8 cellular contexts compared by ENCODE assay signal in genomic region chr14:75303415-75303814, GRCh38. TPM values are rescaled to one million over a fixed set of nuclear protein-coding genes. Genes with fewer than 3 reads are reported as not detected.
A peak's percentile ranks its signal among the peaks of the same experiment; 100 is the strongest.
DNase-seq lines count a peak whose midpoint lies in the region; ATAC-seq, FAIRE-seq and TF ChIP-seq lines count a peak whose summit lies in the region.

No MANE protein-coding gene starts in this region.

- H3K4me3 ChIP-seq in RWPE2 (ENCODE audit: severe bottlenecking): no peak overlapping the region
- no peak overlapping the region for H3K4me3 ChIP-seq in gastroesophageal sphincter

- WGBS in gastroesophageal sphincter (ENCODE audit: low coverage in 1 of 2), 2 donors: 0 to 25% methylated on average over 4 to 5 of the region's 14 CpGs

- H3K36me3 Mint-ChIP-seq in activated naive CD4-positive, alpha-beta T cell treated with anti-CD3 and anti-CD28 coated beads for 36 hours (ENCODE audit: low read depth): no peaks in the 10 kb centered on the region

- H3K4me1 Mint-ChIP-seq in activated naive CD4-positive, alpha-beta T cell treated with anti-CD3 and anti-CD28 coated beads for 36 hours (ENCODE audit: low read depth): peaks cover 28% of the 10 kb centered on the region

- ATAC-seq in RWPE2 (ENCODE audit: low read depth) (peak; percentile 64), gastroesophageal sphincter (peak; percentile 52), omental fat pad (ENCODE audit: low FRiP score) (no peak), HG02885 (IDR thresholded peaks at IDR 0.05; ENCODE audit: poor library complexity, unreplicated experiment) (no peak), HG03097 (IDR thresholded peaks at IDR 0.05; ENCODE audit: low FRiP score, unreplicated experiment) (no peak)

- TF ChIP-seq EP300 in gastroesophageal sphincter (IDR thresholded peaks at IDR 0.05): no peak

- H3K36me3 ChIP-seq in RWPE2 (ENCODE audit: low read depth) (no peaks in the 10 kb centered on the region), gastroesophageal sphincter (no peaks in the 10 kb centered on the region)

- H3K9me3 ChIP-seq in RWPE2 (ENCODE audit: severe bottlenecking): no peaks in the 10 kb centered on the region
- no peaks in the 10 kb centered on the region for H3K9me3 ChIP-seq in gastroesophageal sphincter

- TF ChIP-seq POLR2A in gastroesophageal sphincter (IDR thresholded peaks at IDR 0.05): no peak

- CTCF ChIA-PET in activated naive CD4-positive, alpha-beta T cell treated with anti-CD3 and anti-CD28 coated beads for 36 hours (lab: Charles Lee): interaction anchor here (0.7 to 12.5 kb wide), 19 partner anchors 8 to 443 kb away, joined by 3 to 131 read pairs (median 4); no protein-coding TSS in a partner anchor

- intact Hi-C loops in activated naive CD4-positive, alpha-beta T cell treated with anti-CD3 and anti-CD28 coated beads for 36 hours (cut with micrococcal nuclease): loop anchor here (1.0 to 10.0 kb wide), 8 partner anchors 8 to 695 kb away; partner anchors contain the start of genes IFT43, MLH3 and TGFB3

- H3K27me3 ChIP-seq in RWPE2 (ENCODE audit: insufficient read depth, poor library complexity, severe bottlenecking) (no peaks in the 10 kb centered on the region), gastroesophageal sphincter (no peaks in the 10 kb centered on the region)

- H3K27me3 Mint-ChIP-seq in activated naive CD4-positive, alpha-beta T cell treated with anti-CD3 and anti-CD28 coated beads for 36 hours (ENCODE audit: low read depth): no peaks in the 10 kb centered on the region

- H3K4me3 Mint-ChIP-seq in activated naive CD4-positive, alpha-beta T cell treated with anti-CD3 and anti-CD28 coated beads for 36 hours: no peak overlapping the region

- DNase-seq in NAMALWA (ENCODE audit: low spot score) (peak; percentile 69), RWPE2 (ENCODE audit: low spot score) (no peak), omental fat pad (ENCODE audit: low spot score) (no peak)
- peak; percentile 72 for DNase-seq in activated naive CD4-positive, alpha-beta T cell treated with anti-CD3 and anti-CD28 coated beads for 36 hours

- H3K4me1 ChIP-seq in RWPE2 (ENCODE audit: insufficient read depth, poor library complexity, severe bottlenecking) (peaks cover 11% of the 10 kb centered on the region), gastroesophageal sphincter (peaks cover 0 to 16% (median 0%) of the 10 kb centered on the region in 3 donors)

- TF ChIP-seq CTCF in RWPE2 (IDR thresholded peaks at IDR 0.05; ENCODE audit: poor library complexity, severe bottlenecking) (peak; percentile 98), gastroesophageal sphincter (IDR thresholded peaks at IDR 0.05) (peak; percentile 78 to 94 (median 88)), omental fat pad (IDR thresholded peaks at IDR 0.05) (peak in 2 of 3 donors; percentile 58 to 60)

- H3K27ac Mint-ChIP-seq in activated naive CD4-positive, alpha-beta T cell treated with anti-CD3 and anti-CD28 coated beads for 36 hours: no peak overlapping the region

- H3K9me3 Mint-ChIP-seq in activated naive CD4-positive, alpha-beta T cell treated with anti-CD3 and anti-CD28 coated beads for 36 hours: no peaks in the 10 kb centered on the region

- H3K27ac ChIP-seq in RWPE2 (ENCODE audit: poor library complexity, severe bottlenecking): no peak overlapping the region
- H3K27ac ChIP-seq in gastroesophageal sphincter: peak overlapping the region in 2 of 4 donors; percentile 12 to 17

- peak; percentile 87 for FAIRE-seq in G401.6 (lab: Jason Lieb, UNC)

RNA-seq across cellular contexts. Expression of gene FOS, which starts 24.8 kb away (rescaled TPM):
- 10 to 100 TPM; 34.5 to 35.7 TPM for total RNA-seq in activated naive CD4-positive, alpha-beta T cell treated with anti-CD3 and anti-CD28 coated beads for 36 hours
- 100 to 1,000 TPM in 3 of 4 donors, 10 to 100 TPM in 1; 78.0 to 286 (median 179) TPM for total RNA-seq in gastroesophageal sphincter
- total RNA-seq in omental fat pad: 1,000 to 10,000 TPM in 3 of 4 donors, 100 to 1,000 TPM in 1; 935 to 2,479 (median 2,174) TPM

Comparison
In these comparisons a context has a peak if more than half of its experiments do, and no peak if none do; other contexts are left out.
1. DNase-seq: peak in NAMALWA (single experiment) and activated naive CD4-positive, alpha-beta T cell treated with anti-CD3 and anti-CD28 coated beads for 36 hours (single experiment); none in RWPE2 (single experiment) and omental fat pad (single experiment).
2. ATAC-seq: peak in RWPE2 (single experiment) and gastroesophageal sphincter (single experiment); none in omental fat pad (single experiment), HG02885 (single experiment) and HG03097 (single experiment).
3. Peak in every context shown above with its lines, with median percentiles within 50 percentile points of each other: CTCF ChIP-seq.